Comparison of ENCODE assay signal across 12 cellular contexts in the genomic region with DNA sequence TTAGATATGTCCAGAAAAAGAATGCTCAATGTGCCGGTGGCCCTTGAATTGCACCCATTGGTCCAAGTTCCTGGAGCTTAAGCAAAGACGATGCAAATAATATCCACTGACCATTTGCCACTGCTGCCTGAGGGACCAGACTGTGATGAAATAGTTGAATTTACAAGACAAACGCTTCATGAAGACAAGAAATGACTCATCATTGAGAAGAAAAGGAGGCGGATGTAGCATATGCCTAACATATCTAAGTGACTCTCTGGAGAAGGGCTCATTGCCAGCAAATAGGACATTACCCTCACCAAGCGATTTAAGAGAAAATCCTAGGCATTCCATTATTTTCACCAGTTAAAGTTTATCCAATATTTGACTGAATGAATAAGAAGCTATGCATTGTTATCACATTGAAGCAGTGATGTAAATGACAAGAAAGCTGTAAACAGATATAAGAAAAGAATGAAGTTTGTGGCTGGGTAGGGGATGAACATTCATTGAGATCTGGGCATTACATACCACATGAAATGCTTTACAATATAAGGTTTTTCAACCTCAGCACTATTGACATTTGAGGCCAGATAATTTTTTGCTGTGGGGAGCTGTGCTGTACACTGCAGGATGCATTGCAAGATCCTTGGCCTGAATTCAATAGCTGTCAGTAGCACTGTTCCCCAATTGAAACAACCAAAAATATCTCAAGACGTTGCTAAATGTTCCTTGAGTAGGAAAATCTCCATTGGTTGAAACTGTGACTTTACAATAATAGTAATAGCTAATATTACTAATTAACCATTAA. TPM values are rescaled to one million over a fixed set of nuclear protein-coding genes. Genes with fewer than 3 reads are reported as not detected.
DNase-seq lines count a peak whose midpoint lies in the region; TF ChIP-seq lines count a peak whose summit lies in the region.
"Had no signal": no experiment of that assay in that cellular context is flagged by ENCODE, and none has a peak within 500 bp of the region (broad histone marks: within the 10 kb centered on the region; RNA-seq: fewer than 3 reads in every experiment).

No MANE protein-coding gene starts in this region.

- no peaks in the 10 kb centered on the region; the same call in 1 of the 2 replicates for H3K27me3 ChIP-seq in H9 (ENCODE audit: insufficient read depth, low read length)

- H3K18ac ChIP-seq in H9 (ENCODE audit: insufficient read length, low read depth, low read length), result no peak overlapping the region

- no peak overlapping the region for H3K14ac ChIP-seq in H9 (ENCODE audit: insufficient read depth, low read length)

- H3K27ac ChIP-seq in H9 (ENCODE audit: insufficient read length, low read depth, low read length) (no peak overlapping the region), RWPE1 (no peak overlapping the region)

- H3K9me3 Mint-ChIP-seq in H9, result no peaks in the 10 kb centered on the region
- H3K9me3 Mint-ChIP-seq: T-helper 1 cell treated with Interleukin-12 subunit alpha and Interleukin-12 subunit beta and Interleukin-4 antibody, amounts not matched to agents 30 μg/mL and 1 μg/mL, for 36 hours had no signal

- H4K5ac ChIP-seq in H9 (ENCODE audit: insufficient read length, low read depth, low read length), result no peak overlapping the region

- TF ChIP-seq CTCF in H9 (conservative IDR thresholded peaks at IDR 0.05) (no peak), RWPE1 (conservative IDR thresholded peaks at IDR 0.05; ENCODE audit: low read depth) (no peak)

- no peaks in the 10 kb centered on the region for H3K9me3 ChIP-seq in H9 (ENCODE audit: control insufficient read depth, low read depth, low read length)

- H4K20me1 ChIP-seq in H9 (ENCODE audit: control insufficient read depth, insufficient read depth, insufficient read length), result no peaks in the 10 kb centered on the region

- no CpG with 5 or more reads among the region's 6 CpGs for WGBS in H9 (ENCODE audit: extremely low coverage, insufficient read length, low lambda C conversion rate)

- peaks cover 5% of the 10 kb centered on the region; the same call in 1 of the 2 replicates for H3K4me1 ChIP-seq in H9 (ENCODE audit: insufficient read depth, low read length)

- H2BK20ac ChIP-seq in H9 (ENCODE audit: low read depth, low read length, poor library complexity, severe bottlenecking), result no peak overlapping the region

- intact Hi-C loops in cardiac septum (cut with DNase I), result no loop called here

- H3K27me3 Mint-ChIP-seq in H9 (ENCODE audit: low read depth), result peaks cover 2% of the 10 kb centered on the region

- H3K9ac ChIP-seq in H9 (ENCODE audit: extremely low read depth, insufficient read length, low read length), result no peak overlapping the region

- H2AK5ac ChIP-seq in H9 (ENCODE audit: insufficient read length, low read length), result no peak overlapping the region

- no peak overlapping the region for H3K4me3 Mint-ChIP-seq in H9
- H3K4me3 Mint-ChIP-seq: T-helper 1 cell treated with Interleukin-12 subunit alpha and Interleukin-12 subunit beta and Interleukin-4 antibody, amounts not matched to agents 30 μg/mL and 1 μg/mL, for 36 hours had no signal

- H3K4me2 ChIP-seq in H9 (ENCODE audit: insufficient read depth, insufficient read length, low read length), result no peak overlapping the region

- H3K4ac ChIP-seq in H9 (ENCODE audit: low read depth, low read length), result no peak overlapping the region

- no peak overlapping the region for H3T11ph ChIP-seq in H9 (ENCODE audit: low read length)

- H3K79me1 ChIP-seq in H9 (ENCODE audit: insufficient read depth, low read depth, low read length, poor library complexity, severe bottlenecking), result no peaks in the 10 kb centered on the region

- H2BK15ac ChIP-seq in H9 (ENCODE audit: low read depth, low read length), result no peak overlapping the region

- no peaks in the 10 kb centered on the region for H3K36me3 Mint-ChIP-seq in H9 (ENCODE audit: insufficient read depth in 1 of 3, low read depth in 3 of 3)

- no peak overlapping the region for H2AFZ ChIP-seq in H9 (ENCODE audit: low read length)

- POLR2A ChIA-PET in RWPE1 (lab: Yijun Ruan, JAX; ENCODE audit: low non-redundant PET), result no interaction called here

- DNase-seq in H9, result peak; percentile 32
- DNase-seq in RWPE1 (ENCODE audit: low spot score), result peak; percentile 53
- peak; percentile 36 for DNase-seq in fibroblast of gingiva (ENCODE audit: low read depth)
- peak; percentile 79 for DNase-seq in renal cortical epithelial cell (ENCODE audit: low read depth)
- DNase-seq in NCI-H2029 (lab: John Stamatoyannopoulos, UW), result no peak
- DNase-seq in DMS79 treated with DMSO at 0.1 percent for 48 hours (lab: John Stamatoyannopoulos, UW), result no peak
- DNase-seq in cardiac septum (ENCODE audit: low spot score), result no peak
- no peak for DNase-seq in occipital lobe (lab: John Stamatoyannopoulos, UW)
- DNase-seq: activated CD4-positive, alpha-beta T cell treated with anti-CD3 and anti-CD28 coated beads, Interleukin-2, amount 50 U/mL, for 1 hour; aorta; MV-4-11 had no signal

- no peak overlapping the region for H2BK5ac ChIP-seq in H9 (ENCODE audit: insufficient read length, low read length)

- H4K91ac ChIP-seq in H9 (ENCODE audit: insufficient read length, low read depth, low read length), result no peak overlapping the region

- CTCF ChIA-PET in RWPE1 (lab: Yijun Ruan, JAX), result interaction anchor here (0.6 to 0.8 kb wide), 4 partner anchors 13 to 142 kb away, joined by 3 to 4 read pairs (median 3); no protein-coding TSS in a partner anchor

- no peak overlapping the region for H4K8ac ChIP-seq in H9 (replicated peaks; ENCODE audit: insufficient read length, low read depth, low read length)

- no peaks in the 10 kb centered on the region for H3K23me2 ChIP-seq in H9 (ENCODE audit: insufficient read length, low read depth, low read length, poor library complexity, severe bottlenecking)

- no peak overlapping the region for H3K23ac ChIP-seq in H9 (ENCODE audit: insufficient read length, low read depth, low read length)

- no peak overlapping the region for H3K56ac ChIP-seq in H9 (ENCODE audit: insufficient read length, low read depth, low read length)

- peaks cover 6 to 10% of the 10 kb centered on the region in 2 experiments for H3K4me1 Mint-ChIP-seq in H9

- H2BK12ac ChIP-seq in H9 (ENCODE audit: insufficient read length, low read depth, low read length), result no peak overlapping the region

- peak overlapping the region in 1 of 3 experiments; percentile 76; a peak in 2 of 7 replicates for H3K27ac Mint-ChIP-seq in H9
- H3K27ac Mint-ChIP-seq: T-helper 1 cell treated with Interleukin-12 subunit alpha and Interleukin-12 subunit beta and Interleukin-4 antibody, amounts not matched to agents 30 μg/mL and 1 μg/mL, for 36 hours had no signal

- H3K79me2 ChIP-seq in H9 (ENCODE audit: insufficient read depth, low read length), result no peaks in the 10 kb centered on the region

- H2BK120ac ChIP-seq in H9 (ENCODE audit: low read depth, low read length, poor library complexity, severe bottlenecking), result no peak overlapping the region

RNA-seq across cellular contexts. Expression of a gene that starts 49.0 kb away (rescaled TPM):
- total RNA-seq in H9 (2021) (1.6 and 1.9 TPM in 2 replicates), renal cortical epithelial cell (0.05 and 0.35 TPM in 2 replicates), cardiac septum (7.4 TPM), occipital lobe (3.4 TPM)

Comparison
In these comparisons a context has a peak if more than half of its experiments do, and no peak if none do; other contexts are left out.
1. DNase-seq: peak in H9 (single experiment), RWPE1 (single experiment), fibroblast of gingiva (single experiment) and renal cortical epithelial cell (single experiment); none in NCI-H2029 (single experiment), DMS79 treated with DMSO at 0.1 percent for 48 hours (single experiment), cardiac septum (single experiment) and occipital lobe (single experiment).